ENCODE assay signal across 8 cellular contexts in genomic region chr5:56269216-56269927, GRCh38.
DNase-seq lines count a peak whose midpoint lies in the region; ATAC-seq lines count a peak whose summit lies in the region.

No MANE protein-coding gene starts in this region.

- ATAC-seq in HG02610 (IDR thresholded peaks at IDR 0.05; ENCODE audit: unreplicated experiment) (peak; percentile 58), GM21717 (IDR thresholded peaks at IDR 0.05; ENCODE audit: unreplicated experiment) (no peak)

- DNase-seq in DMS 273 (lab: John Stamatoyannopoulos, UW; ENCODE audit: unreplicated experiment): peak; percentile 46
- no peak for DNase-seq in DMS 273 treated with DMSO at 0.1 percent for 48 hours (lab: John Stamatoyannopoulos, UW)
- peak; percentile 75 for DNase-seq in OCI-M1 (lab: John Stamatoyannopoulos, UW)
- peak; percentile 14 for DNase-seq in central memory CD4-positive, alpha-beta T cell
- DNase-seq in medulla oblongata (ENCODE audit: extremely low spot score): peak; percentile 41
- no peak for DNase-seq in NCI-H1048 (lab: John Stamatoyannopoulos, UW)

Comparison
In these comparisons a context has a peak if more than half of its experiments do, and no peak if none do; other contexts are left out.
1. DNase-seq: peak in DMS 273 (single experiment), OCI-M1 (single experiment), central memory CD4-positive, alpha-beta T cell (single experiment) and medulla oblongata (single experiment); none in DMS 273 treated with DMSO at 0.1 percent for 48 hours (single experiment) and NCI-H1048 (single experiment).